Comparison of ENCODE assay signal across 18 cellular contexts in the genomic region with DNA sequence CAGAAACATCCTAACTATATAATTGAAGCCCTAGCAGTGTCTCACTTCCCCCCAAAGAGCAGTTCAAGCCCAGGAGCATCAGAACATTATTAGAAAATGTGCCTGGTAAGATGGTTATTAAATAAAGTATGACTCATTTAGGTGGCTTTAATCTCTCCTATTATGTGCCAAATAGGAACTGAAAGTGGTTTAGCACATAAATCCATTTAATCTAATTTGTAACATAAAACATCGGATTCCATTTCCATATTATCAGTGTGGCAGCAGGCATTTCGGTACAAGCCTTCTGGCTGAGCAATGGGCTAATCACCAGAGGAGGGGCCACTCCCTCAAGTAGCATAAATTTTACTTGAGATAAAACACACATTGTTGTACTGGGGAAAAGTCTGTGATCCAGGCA.
"Had no signal": no experiment of that assay in that cellular context is flagged by ENCODE, and none has a peak within 500 bp of the region (broad histone marks: within the 10 kb centered on the region; RNA-seq: fewer than 3 reads in every experiment).

No MANE protein-coding gene starts in this region.

- DNase-seq: KBM-7, MV-4-11, NCI-H1048, NCI-H1105, NCI-H1417, NCI-H1436 treated with DMSO at 0.1 percent for 48 hours, NCI-H1694, NCI-H1930, NCI-H2081, NCI-H2171, NCI-H345, NCI-H446 treated with DMSO at 0.1 percent for 48 hours, NCI-H510A treated with DMSO at 0.1 percent for 48 hours, NCI-H526, PC-3, SHP77 had no signal

- H3K27ac ChIP-seq: RWPE1 had no signal

- ATAC-seq: Panc1, PC-3 had no signal
